11 cellular contexts compared by ENCODE assay signal in genomic region chr3:4739289-4740236, GRCh38.
DNase-seq lines count a peak whose midpoint lies in the region; ATAC-seq and TF ChIP-seq lines count a peak whose summit lies in the region.
"Had no signal": no experiment of that assay in that cellular context is flagged by ENCODE, and none has a peak within 500 bp of the region (broad histone marks: within the 10 kb centered on the region; RNA-seq: fewer than 3 reads in every experiment).

No MANE protein-coding gene starts in this region.

- H3K27ac Mint-ChIP-seq in activated T-cell treated with anti-CD3 and anti-CD28 coated beads, Interleukin-2, amount 50 U/mL, for 72 hours: peak overlapping the region; percentile 59
- H3K27ac Mint-ChIP-seq: type B pancreatic cell had no signal

- H3K4me1 Mint-ChIP-seq in activated T-cell treated with anti-CD3 and anti-CD28 coated beads, Interleukin-2, amount 50 U/mL, for 4 hours (ENCODE audit: low read depth): peaks cover 68% of the 10 kb centered on the region
- peaks cover 69% of the 10 kb centered on the region for H3K4me1 Mint-ChIP-seq in activated T-cell treated with anti-CD3 and anti-CD28 coated beads, Interleukin-2, amount 50 U/mL, for 72 hours (ENCODE audit: low read depth)

- no peaks in the 10 kb centered on the region for H3K27me3 Mint-ChIP-seq in activated T-cell treated with anti-CD3 and anti-CD28 coated beads, Interleukin-2, amount 50 U/mL, for 4 hours (ENCODE audit: low read depth)
- H3K27me3 Mint-ChIP-seq in activated T-cell treated with anti-CD3 and anti-CD28 coated beads, Interleukin-2, amount 50 U/mL, for 72 hours (ENCODE audit: low read depth): no peaks in the 10 kb centered on the region
- H3K27me3 Mint-ChIP-seq: type B pancreatic cell had no signal

- peaks cover 55% of the 10 kb centered on the region for H3K36me3 Mint-ChIP-seq in activated T-cell treated with anti-CD3 and anti-CD28 coated beads, Interleukin-2, amount 50 U/mL, for 4 hours (ENCODE audit: insufficient read depth)
- peaks cover 34 to 51% of the 10 kb centered on the region in 2 donors for H3K36me3 Mint-ChIP-seq in activated T-cell treated with anti-CD3 and anti-CD28 coated beads, Interleukin-2, amount 50 U/mL, for 72 hours (ENCODE audit: insufficient read depth in 2 of 2)

- H3K4me3 Mint-ChIP-seq in activated T-cell treated with anti-CD3 and anti-CD28 coated beads, Interleukin-2, amount 50 U/mL, for 4 hours: peak overlapping the region; percentile 29
- H3K4me3 Mint-ChIP-seq in activated T-cell treated with anti-CD3 and anti-CD28 coated beads, Interleukin-2, amount 50 U/mL, for 72 hours: peak overlapping the region; percentile 62 to 68
- H3K4me3 Mint-ChIP-seq: type B pancreatic cell had no signal

- peaks cover 2 to 16% (median 9%) of the 10 kb centered on the region in 4 donors for H3K4me1 ChIP-seq in right lobe of liver
- H3K4me1 ChIP-seq in tibial artery: peaks cover 5 to 34% (median 27%) of the 10 kb centered on the region in 4 donors

- no peak for TF ChIP-seq POLR2A in right lobe of liver (IDR thresholded peaks at IDR 0.05)

- H3K27ac ChIP-seq in right lobe of liver (peak overlapping the region in 2 of 3 donors; percentile 86 to 92), tibial artery (peak overlapping the region; percentile 86 to 92)
- H3K27ac ChIP-seq: hepatocyte had no signal

- peaks cover 4% of the 10 kb centered on the region for H3K9me3 Mint-ChIP-seq in activated T-cell treated with anti-CD3 and anti-CD28 coated beads, Interleukin-2, amount 50 U/mL, for 4 hours
- peaks cover 4 to 6% of the 10 kb centered on the region in 2 donors for H3K9me3 Mint-ChIP-seq in activated T-cell treated with anti-CD3 and anti-CD28 coated beads, Interleukin-2, amount 50 U/mL, for 72 hours

- DNase-seq in activated T-cell treated with anti-CD3 and anti-CD28 coated beads, Interleukin-2, amount 50 U/mL, for 4 hours: no peak
- DNase-seq in activated T-cell treated with anti-CD3 and anti-CD28 coated beads, Interleukin-2, amount 50 U/mL, for 1 hour: no peak
- peak in 1 of 2 donors; percentile 51 for DNase-seq in activated T-cell treated with anti-CD3 and anti-CD28 coated beads, Interleukin-2, amount 50 U/mL, for 72 hours
- peak in 1 of 3 donors; percentile 22 for DNase-seq in right lobe of liver
- DNase-seq in tibial artery: no peak
- DNase-seq in LoVo (ENCODE audit: low spot score): no peak
- DNase-seq: NCI-H1694 treated with DMSO at 0.1 percent for 48 hours had no signal

- H3K36me3 ChIP-seq in right lobe of liver (no peaks in the 10 kb centered on the region), tibial artery (peaks cover 24 to 25% (median 25%) of the 10 kb centered on the region in 3 donors)

- 84% methylated on average over 3 of the region's 9 CpGs for WGBS in right lobe of liver (ENCODE audit: insufficient coverage, low coverage, low lambda C conversion rate, missing lambda C conversion rate)

- TF ChIP-seq CTCF in right lobe of liver (IDR thresholded peaks at IDR 0.05) (no peak), tibial artery (IDR thresholded peaks at IDR 0.05) (no peak)

- H3K9me3 ChIP-seq in right lobe of liver (no peaks in the 10 kb centered on the region), tibial artery (no peaks in the 10 kb centered on the region)

- intact Hi-C loops in right lobe of liver (cut with DNase I) (loop anchor here (10.0 kb wide), 2 partner anchors 135 to 235 kb away; partner anchors contain the start of gene BHLHE40 (in 1 of the 2)), tibial artery (cut with DNase I; ENCODE audit: low total_unique reads) (loop anchor here (10.0 kb wide), 1 partner anchor 65 kb away; no protein-coding TSS in a partner anchor)

- H3K4me3 ChIP-seq in right lobe of liver: no peak overlapping the region
- H3K4me3 ChIP-seq in tibial artery: no peak overlapping the region
- H3K4me3 ChIP-seq: hepatocyte had no signal

- peak in 1 of 2 donors; percentile 16 for ATAC-seq in activated T-cell treated with anti-CD3 and anti-CD28 coated beads, Interleukin-2, amount 50 U/mL, for 4 hours
- peak; percentile 66 to 71 for ATAC-seq in activated T-cell treated with anti-CD3 and anti-CD28 coated beads, Interleukin-2, amount 50 U/mL, for 72 hours (replicated peaks in 1 of 2)
- ATAC-seq in right lobe of liver: no peak
- no peak for ATAC-seq in HG02884 (IDR thresholded peaks at IDR 0.05; ENCODE audit: unreplicated experiment)
- ATAC-seq in HG02840 (IDR thresholded peaks at IDR 0.05; ENCODE audit: low FRiP score, unreplicated experiment): no peak

- H3K27me3 ChIP-seq in right lobe of liver (no peaks in the 10 kb centered on the region), tibial artery (no peaks in the 10 kb centered on the region)
- H3K27me3 ChIP-seq: hepatocyte had no signal

Comparison
In these comparisons a context has a peak if more than half of its experiments do, and no peak if none do; other contexts are left out.
1. ATAC-seq: peak in activated T-cell treated with anti-CD3 and anti-CD28 coated beads, Interleukin-2, amount 50 U/mL, for 72 hours (2 of 2); none in right lobe of liver (0 of 4), HG02884 (single experiment) and HG02840 (single experiment).